In the genomic region with DNA sequence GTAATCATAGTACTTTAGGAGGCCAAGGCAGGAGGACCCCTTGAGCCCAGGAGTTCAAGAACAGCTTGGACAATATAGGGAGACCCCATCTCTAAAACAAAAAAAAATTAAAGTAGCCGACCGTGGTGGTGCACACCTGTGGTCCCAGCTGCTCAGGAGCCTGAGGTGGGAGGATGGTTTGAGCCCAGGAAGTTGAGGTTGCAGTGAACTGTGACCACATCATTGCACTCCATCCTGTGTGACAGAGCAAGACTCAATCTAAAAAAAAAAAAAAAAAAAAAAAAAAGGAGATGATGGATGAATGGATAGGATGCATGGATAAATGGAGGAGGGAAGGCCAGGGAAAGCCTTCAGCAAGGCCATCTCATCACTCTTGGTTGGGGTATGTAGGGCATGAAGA, we compare ENCODE assay signal across 24 cellular contexts. TPM values are rescaled to one million over a fixed set of nuclear protein-coding genes. Genes with fewer than 3 reads are reported as not detected.
DNase-seq lines count a peak whose midpoint lies in the region; ATAC-seq lines count a peak whose summit lies in the region.
"Had no signal": no experiment of that assay in that cellular context is flagged by ENCODE, and none has a peak within 500 bp of the region (broad histone marks: within the 10 kb centered on the region; RNA-seq: fewer than 3 reads in every experiment).

No MANE protein-coding gene starts in this region.

- H3K27ac Mint-ChIP-seq in activated naive CD8-positive, alpha-beta T cell treated with anti-CD3 and anti-CD28 coated beads, Interleukin-2, amount 10 ng/mL, durations not matched to agents 7 days and 5 days: no peak overlapping the region
- H3K27ac Mint-ChIP-seq in activated naive CD8-positive, alpha-beta T cell treated with anti-CD3 and anti-CD28 coated beads for 36 hours: no peak overlapping the region
- H3K27ac Mint-ChIP-seq in immature natural killer cell: no peak overlapping the region
- H3K27ac Mint-ChIP-seq in stimulated activated effector memory CD8-positive, alpha-beta T cell treated with anti-CD3 and anti-CD28 coated beads, Interleukin-12 subunit alpha, Interleukin-12 subunit beta, amount 100 ng/mL, for 72 hours: no peak overlapping the region
- H3K27ac Mint-ChIP-seq: CD14-positive monocyte had no signal

- H3K36me3 Mint-ChIP-seq in activated naive CD8-positive, alpha-beta T cell treated with anti-CD3 and anti-CD28 coated beads, Interleukin-2, amount 10 ng/mL, durations not matched to agents 7 days and 5 days: no peaks in the 10 kb centered on the region
- H3K36me3 Mint-ChIP-seq in activated naive CD8-positive, alpha-beta T cell treated with anti-CD3 and anti-CD28 coated beads for 36 hours: no peaks in the 10 kb centered on the region
- no peaks in the 10 kb centered on the region for H3K36me3 Mint-ChIP-seq in immature natural killer cell
- no peaks in the 10 kb centered on the region for H3K36me3 Mint-ChIP-seq in stimulated activated effector memory CD8-positive, alpha-beta T cell treated with anti-CD3 and anti-CD28 coated beads, Interleukin-12 subunit alpha, Interleukin-12 subunit beta, amount 100 ng/mL, for 72 hours
- H3K36me3 Mint-ChIP-seq: CD14-positive monocyte had no signal

- H3K27me3 Mint-ChIP-seq in activated naive CD8-positive, alpha-beta T cell treated with anti-CD3 and anti-CD28 coated beads, Interleukin-2, amount 10 ng/mL, durations not matched to agents 7 days and 5 days: peaks cover 27% of the 10 kb centered on the region
- H3K27me3 Mint-ChIP-seq in activated naive CD8-positive, alpha-beta T cell treated with anti-CD3 and anti-CD28 coated beads for 36 hours: peaks cover 16% of the 10 kb centered on the region
- H3K27me3 Mint-ChIP-seq in immature natural killer cell (ENCODE audit: low read depth in 3 of 3): peaks cover 4 to 10% (median 8%) of the 10 kb centered on the region in 3 donors

- H3K9me3 Mint-ChIP-seq in activated naive CD8-positive, alpha-beta T cell treated with anti-CD3 and anti-CD28 coated beads, Interleukin-2, amount 10 ng/mL, durations not matched to agents 7 days and 5 days: no peaks in the 10 kb centered on the region
- H3K9me3 Mint-ChIP-seq in activated naive CD8-positive, alpha-beta T cell treated with anti-CD3 and anti-CD28 coated beads for 36 hours: no peaks in the 10 kb centered on the region
- H3K9me3 Mint-ChIP-seq in immature natural killer cell: no peaks in the 10 kb centered on the region
- no peaks in the 10 kb centered on the region for H3K9me3 Mint-ChIP-seq in stimulated activated effector memory CD8-positive, alpha-beta T cell treated with anti-CD3 and anti-CD28 coated beads, Interleukin-12 subunit alpha, Interleukin-12 subunit beta, amount 100 ng/mL, for 72 hours

- DNase-seq in activated naive CD8-positive, alpha-beta T cell treated with anti-CD3 and anti-CD28 coated beads, Interleukin-2, amount 10 ng/mL, durations not matched to agents 7 days and 5 days: no peak
- no peak for DNase-seq in activated naive CD8-positive, alpha-beta T cell treated with anti-CD3 and anti-CD28 coated beads for 36 hours
- DNase-seq in Jurkat, Clone E6-1 (ENCODE audit: low read depth, low spot score): peak; percentile 64
- DNase-seq in immature natural killer cell (peak; percentile 12 to 27 (median 23)), Ammon's horn (ENCODE audit: low spot score) (no peak), NCI-H2029 (lab: John Stamatoyannopoulos, UW) (no peak)
- DNase-seq in stimulated activated effector memory CD8-positive, alpha-beta T cell treated with anti-CD3 and anti-CD28 coated beads, Interleukin-12 subunit alpha, Interleukin-12 subunit beta, amount 100 ng/mL, for 72 hours (ENCODE audit: low spot score in 2 of 2): no peak
- DNase-seq: AML-193, Calu3, DMS79 treated with DMSO at 0.1 percent for 48 hours, Kasumi-1, NCI-H1092 treated with DMSO at 0.1 percent for 48 hours, NCI-H1436, NCI-H187, NCI-H2171 treated with DMSO at 0.1 percent for 48 hours, NCI-H526, NCI-H82, SHP77 treated with DMSO at 0.1 percent for 48 hours had no signal

- H3K4me3 ChIP-seq in Jurkat, Clone E6-1 (ENCODE audit: low read length): no peak overlapping the region
- H3K4me3 ChIP-seq: A549, K562 had no signal

- POLR2A ChIA-PET in activated naive CD8-positive, alpha-beta T cell treated with anti-CD3 and anti-CD28 coated beads, Interleukin-2, amount 10 ng/mL, durations not matched to agents 7 days and 5 days (lab: Charles Lee): no interaction called here

- H3K4me3 Mint-ChIP-seq in activated naive CD8-positive, alpha-beta T cell treated with anti-CD3 and anti-CD28 coated beads, Interleukin-2, amount 10 ng/mL, durations not matched to agents 7 days and 5 days: no peak overlapping the region
- no peak overlapping the region for H3K4me3 Mint-ChIP-seq in activated naive CD8-positive, alpha-beta T cell treated with anti-CD3 and anti-CD28 coated beads for 36 hours
- H3K4me3 Mint-ChIP-seq in immature natural killer cell: peak overlapping the region in 1 of 5 donors; percentile 0
- no peak overlapping the region for H3K4me3 Mint-ChIP-seq in stimulated activated effector memory CD8-positive, alpha-beta T cell treated with anti-CD3 and anti-CD28 coated beads, Interleukin-12 subunit alpha, Interleukin-12 subunit beta, amount 100 ng/mL, for 72 hours
- H3K4me3 Mint-ChIP-seq: CD14-positive monocyte had no signal

- peak; percentile 66 for ATAC-seq in activated naive CD8-positive, alpha-beta T cell treated with anti-CD3 and anti-CD28 coated beads, Interleukin-2, amount 10 ng/mL, durations not matched to agents 7 days and 5 days (ENCODE audit: low read depth)
- ATAC-seq in stimulated activated effector memory CD8-positive, alpha-beta T cell treated with anti-CD3 and anti-CD28 coated beads, Interleukin-12 subunit alpha, Interleukin-12 subunit beta, amount 100 ng/mL, for 72 hours: peak; percentile 51
- ATAC-seq: A549, HepG2, K562, Panc1 had no signal

- H3K4me1 Mint-ChIP-seq in activated naive CD8-positive, alpha-beta T cell treated with anti-CD3 and anti-CD28 coated beads, Interleukin-2, amount 10 ng/mL, durations not matched to agents 7 days and 5 days: peaks cover 6% of the 10 kb centered on the region
- no peaks in the 10 kb centered on the region for H3K4me1 Mint-ChIP-seq in activated naive CD8-positive, alpha-beta T cell treated with anti-CD3 and anti-CD28 coated beads for 36 hours
- H3K4me1 Mint-ChIP-seq in immature natural killer cell: peaks cover 9 to 11% of the 10 kb centered on the region in 2 donors
- peaks cover 10% of the 10 kb centered on the region for H3K4me1 Mint-ChIP-seq in stimulated activated effector memory CD8-positive, alpha-beta T cell treated with anti-CD3 and anti-CD28 coated beads, Interleukin-12 subunit alpha, Interleukin-12 subunit beta, amount 100 ng/mL, for 72 hours
- H3K4me1 Mint-ChIP-seq: CD14-positive monocyte had no signal

RNA-seq across cellular contexts. Expression of a gene that starts 33.4 kb away (rescaled TPM):
- total RNA-seq in activated naive CD8-positive, alpha-beta T cell treated with anti-CD3 and anti-CD28 coated beads, Interleukin-2, amount 10 ng/mL, durations not matched to agents 7 days and 5 days: 10 to 100 TPM; 13.3 to 15.0 TPM
- total RNA-seq in activated naive CD8-positive, alpha-beta T cell treated with anti-CD3 and anti-CD28 coated beads for 36 hours: 1 to 10 TPM; 7.5 to 8.4 TPM
- 6.0 TPM for polyA plus RNA-seq in Jurkat, Clone E6-1 (2012; ENCODE audit: insufficient read depth, insufficient read length)
- 1 to 10 TPM in 2 of 3 donors, under 1 TPM in 1; 0.99 to 3.3 (median 2.2) TPM for polyA plus RNA-seq in immature natural killer cell

RNA-seq across cellular contexts. Expression of a gene that starts 54.7 kb away (rescaled TPM):
- total RNA-seq in activated naive CD8-positive, alpha-beta T cell treated with anti-CD3 and anti-CD28 coated beads, Interleukin-2, amount 10 ng/mL, durations not matched to agents 7 days and 5 days: not detected
- total RNA-seq in activated naive CD8-positive, alpha-beta T cell treated with anti-CD3 and anti-CD28 coated beads for 36 hours: under 1 TPM; 0.06 to 0.20 TPM
- 0.57 TPM for polyA plus RNA-seq in Jurkat, Clone E6-1 (2012; ENCODE audit: insufficient read depth, insufficient read length)
- under 1 TPM in 1 of 3 donors, not detected in 2; 0.09 TPM for polyA plus RNA-seq in immature natural killer cell
- total RNA-seq: Calu3, HepG2, HT-29, K562 had no signal
- polyA plus RNA-seq: CD14-positive monocyte, HepG2 had no signal

Comparison
In these comparisons a context has a peak if more than half of its experiments do, and no peak if none do; other contexts are left out.
1. DNase-seq: peak in Jurkat, Clone E6-1 (single experiment) and immature natural killer cell (3 of 3); none in activated naive CD8-positive, alpha-beta T cell treated with anti-CD3 and anti-CD28 coated beads, Interleukin-2, amount 10 ng/mL, durations not matched to agents 7 days and 5 days (single experiment), activated naive CD8-positive, alpha-beta T cell treated with anti-CD3 and anti-CD28 coated beads for 36 hours (single experiment), stimulated activated effector memory CD8-positive, alpha-beta T cell treated with anti-CD3 and anti-CD28 coated beads, Interleukin-12 subunit alpha, Interleukin-12 subunit beta, amount 100 ng/mL, for 72 hours (0 of 2), Ammon's horn (single experiment) and NCI-H2029 (single experiment).